8 cellular contexts compared by ENCODE assay signal in genomic region chr2:68317971-68318685, GRCh38. TPM values are rescaled to one million over a fixed set of nuclear protein-coding genes. Genes with fewer than 3 reads are reported as not detected.
A peak's percentile ranks its signal among the peaks of the same experiment; 100 is the strongest.
DNase-seq lines count a peak whose midpoint lies in the region; ATAC-seq and TF ChIP-seq lines count a peak whose summit lies in the region.

No MANE protein-coding gene starts in this region.

- no peak for TF ChIP-seq POLR2A in adrenal gland (IDR thresholded peaks at IDR 0.05)

- H3K9me3 ChIP-seq in adrenal gland (replicated peaks in 1 of 3) (no peaks in the 10 kb centered on the region), smooth muscle cell (replicated peaks; ENCODE audit: low read depth) (no peaks in the 10 kb centered on the region)

- 48 to 67% (median 55%) methylated on average over 14 of the region's 14 CpGs for WGBS in adrenal gland, 4 donors
- 41% methylated on average over 14 of the region's 14 CpGs for WGBS in smooth muscle cell (ENCODE audit: low lambda C conversion rate)

- no peak overlapping the region for H3K9ac ChIP-seq in smooth muscle cell (ENCODE audit: low read depth)

- H3F3A ChIP-seq in smooth muscle cell (ENCODE audit: low read depth) = no peaks in the 10 kb centered on the region

- no peaks in the 10 kb centered on the region for H4K20me1 ChIP-seq in smooth muscle cell (ENCODE audit: low read depth)

- peak overlapping the region in 4 of 5 donors; percentile 67 to 91 (median 86) for H3K27ac ChIP-seq in adrenal gland
- H3K27ac ChIP-seq in smooth muscle cell (ENCODE audit: low read depth) = no peak overlapping the region

- H3K27me3 ChIP-seq in adrenal gland = no peaks in the 10 kb centered on the region
- H3K27me3 ChIP-seq in smooth muscle cell (ENCODE audit: low read depth) = peaks cover 78% of the 10 kb centered on the region

- H3K36me3 ChIP-seq in adrenal gland (replicated peaks in 1 of 2) (peaks cover 0 to 4% of the 10 kb centered on the region in 2 donors), smooth muscle cell (ENCODE audit: low read depth) (no peaks in the 10 kb centered on the region)

- no peak for DNase-seq in HFF-Myc (ENCODE audit: extremely low read depth, low read depth)
- DNase-seq in adrenal gland = no peak
- peak; percentile 16 for DNase-seq in iPS-NIHi7 (ENCODE audit: extremely low spot score)
- DNase-seq in smooth muscle cell (lab: John Stamatoyannopoulos, UW; ENCODE audit: unreplicated experiment) = no peak
- DNase-seq in NK-92 treated with Interleukin-12 subunit alpha and Interleukin-12 subunit beta, amount 100 ng/mL, for 24 hours (lab: John Stamatoyannopoulos, UW) = no peak
- DNase-seq in activated CD4-positive, alpha-beta T cell treated with anti-CD3 and anti-CD28 coated beads for 48 hours = no peak

- peaks cover 7 to 18% of the 10 kb centered on the region in 2 donors for H3K4me1 ChIP-seq in adrenal gland (replicated peaks in 1 of 2)
- peaks cover 6% of the 10 kb centered on the region for H3K4me1 ChIP-seq in smooth muscle cell (ENCODE audit: low read depth)

- no peaks in the 10 kb centered on the region for H3K79me2 ChIP-seq in smooth muscle cell (ENCODE audit: low read depth)

- no peak for ATAC-seq in HG02642 (IDR thresholded peaks at IDR 0.05; ENCODE audit: poor library complexity, unreplicated experiment)
- no peak for ATAC-seq in HG03280 (IDR thresholded peaks at IDR 0.05; ENCODE audit: unreplicated experiment)

- peak overlapping the region; percentile 93 for H2AFZ ChIP-seq in smooth muscle cell (ENCODE audit: low read depth)

- H3K4me3 ChIP-seq in HFF-Myc (replicated peaks; ENCODE audit: low read depth, low read length) = peak overlapping the region; percentile 82
- peak overlapping the region in 2 of 4 donors; percentile 69 to 73 for H3K4me3 ChIP-seq in adrenal gland
- peak overlapping the region; percentile 58 for H3K4me3 ChIP-seq in smooth muscle cell

- intact Hi-C loops in adrenal gland (cut with DNase I) = no loop called here

- TF ChIP-seq CTCF in HFF-Myc (IDR thresholded peaks at IDR 0.05; ENCODE audit: low read depth, low read length, missing control alignments) = no peak
- no peak for TF ChIP-seq CTCF in adrenal gland (IDR thresholded peaks at IDR 0.05)
- TF ChIP-seq CTCF in smooth muscle cell (IDR thresholded peaks at IDR 0.05; ENCODE audit: borderline replicate concordance, insufficient read depth, poor library complexity, severe bottlenecking) = no peak

- peak overlapping the region; percentile 91 for H3K4me2 ChIP-seq in smooth muscle cell

RNA-seq across cellular contexts. Expression of gene CNRIP1, which starts 1.6 kb away (rescaled TPM):
- total RNA-seq in adrenal gland = 10 to 100 TPM in 6 of 8 donors, 1 to 10 TPM in 2; 4.3 to 16.6 (median 13.0) TPM
- 10 to 100 TPM; 12.6 to 15.5 (median 12.6) TPM for polyA plus RNA-seq in adrenal gland
- 1.7 and 4.3 TPM in 2 replicates for total RNA-seq in smooth muscle cell
- 2.8 and 3.0 TPM in 2 replicates for polyA plus RNA-seq in smooth muscle cell

RNA-seq across cellular contexts. Expression of gene PLEK, which starts 47.0 kb away (rescaled TPM):
- total RNA-seq in adrenal gland = 10 to 100 TPM in 6 of 8 donors, 1 to 10 TPM in 2; 5.1 to 29.4 (median 15.6) TPM
- 10 to 100 TPM in 1 of 3 donors, 1 to 10 TPM in 2; 5.2 to 12.2 (median 7.4) TPM for polyA plus RNA-seq in adrenal gland
- not detected in 2 replicates for total RNA-seq in smooth muscle cell
- polyA plus RNA-seq in smooth muscle cell = not detected in 2 replicates
